8 cellular contexts compared by ENCODE assay signal in the genomic region with DNA sequence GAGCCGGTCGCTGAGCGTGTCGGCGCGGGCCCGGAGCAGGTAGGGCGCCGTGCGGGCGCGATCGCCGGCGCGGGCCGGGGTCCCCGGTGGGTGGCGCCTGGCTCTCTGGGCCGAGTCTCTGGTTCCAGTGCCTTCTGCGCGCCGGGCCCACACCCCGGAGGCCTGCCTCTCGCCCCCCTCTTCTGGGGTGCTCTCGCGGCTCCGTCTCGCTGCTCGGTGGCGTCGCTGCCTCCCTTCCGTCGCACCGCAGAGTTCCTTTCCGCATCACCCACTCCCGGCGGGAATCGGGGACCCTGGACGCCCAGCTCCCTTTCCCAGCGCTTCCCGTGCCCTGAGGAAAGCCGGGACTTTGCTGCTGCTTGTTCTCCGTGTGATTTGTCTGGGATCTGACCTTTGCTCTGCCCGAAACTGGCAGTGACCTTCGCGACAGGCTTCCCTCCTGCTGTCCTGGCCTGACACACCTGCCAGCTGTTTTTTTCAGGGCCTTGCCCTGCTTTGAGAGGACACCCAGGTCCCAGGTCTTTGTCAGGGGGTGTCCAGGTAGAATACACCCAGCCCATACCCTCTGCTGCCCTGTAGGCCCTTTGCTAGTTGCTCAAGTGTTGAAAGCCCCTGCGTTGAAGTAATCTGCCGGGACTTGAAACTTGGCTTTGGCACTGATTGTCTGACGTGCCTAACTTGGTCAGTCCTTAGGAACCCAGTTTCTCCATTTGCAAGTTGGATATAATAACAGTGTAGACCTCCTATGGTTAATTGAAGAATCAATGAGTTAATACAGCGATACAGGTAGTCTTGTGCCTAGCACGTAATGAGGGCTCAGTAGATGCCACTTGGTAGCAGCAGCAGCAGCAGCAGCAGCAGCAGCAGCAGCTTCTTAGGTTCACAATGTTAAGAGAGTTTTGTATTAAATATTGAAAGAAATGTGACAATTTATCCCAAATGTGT. TPM values are rescaled to one million over a fixed set of nuclear protein-coding genes. Genes with fewer than 3 reads are reported as not detected.
DNase-seq lines count a peak whose midpoint lies in the region; ATAC-seq and TF ChIP-seq lines count a peak whose summit lies in the region.

No MANE protein-coding gene starts in this region.

- POLR2A ChIA-PET in CD8-positive, alpha-beta T cell (lab: Charles Lee) = interaction anchor here (0.7 to 1.4 kb wide), 4 partner anchors 10 to 229 kb away, joined by 3 to 7 read pairs (median 5); no protein-coding TSS in a partner anchor
- POLR2A ChIA-PET in T-cell (lab: Charles Lee) = no interaction called here

- no peaks in the 10 kb centered on the region for H3K36me3 ChIP-seq in CD8-positive, alpha-beta T cell (ENCODE audit: insufficient read depth, low read length)

- peak; percentile 45 for ATAC-seq in CD8-positive, alpha-beta T cell
- ATAC-seq in GM19397 (IDR thresholded peaks at IDR 0.05; ENCODE audit: unreplicated experiment) (peak; percentile 42), HG03520 (IDR thresholded peaks at IDR 0.05; ENCODE audit: unreplicated experiment) (peak; percentile 32), T-cell (replicated peaks in 1 of 4) (peak; percentile 46 to 62 (median 58))

- no peak for TF ChIP-seq CTCF in CD8-positive, alpha-beta T cell (IDR thresholded peaks at IDR 0.05)

- no peaks in the 10 kb centered on the region for H3K9me3 ChIP-seq in CD8-positive, alpha-beta T cell (ENCODE audit: low read length)

- CTCF ChIA-PET in CD8-positive, alpha-beta T cell (lab: Charles Lee) = interaction anchor here (0.6 to 12.6 kb wide), 9 partner anchors 9 to 991 kb away, joined by 3 to 200 read pairs (median 4); no protein-coding TSS in a partner anchor
- CTCF ChIA-PET in T-cell (lab: Charles Lee) = interaction anchor here (0.5 to 7.6 kb wide), 9 partner anchors 8 to 265 kb away, joined by 3 to 119 read pairs (median 3); no protein-coding TSS in a partner anchor

- H3K27ac ChIP-seq in CD8-positive, alpha-beta T cell (ENCODE audit: low read depth, low read length) = peak overlapping the region; percentile 72

- no peaks in the 10 kb centered on the region for H3K27me3 Mint-ChIP-seq in CD8-positive, alpha-beta T cell (ENCODE audit: low read depth)
- no peaks in the 10 kb centered on the region for H3K27me3 Mint-ChIP-seq in T-cell

- peak overlapping the region; percentile 97 for H3K27ac Mint-ChIP-seq in CD8-positive, alpha-beta T cell
- H3K27ac Mint-ChIP-seq in T-cell = peak overlapping the region; percentile 96 to 97

- intact Hi-C loops in CD8-positive, alpha-beta T cell (cut with DNase I, micrococcal nuclease) = loop anchor here (1.0 to 10.0 kb wide), 4 partner anchors 134 to 1644 kb away; partner anchors contain the start of genes NKAPD1 (in 1 of the 2), PIH1D2 (in 1 of the 2) and RDX (in 1 of the 2)

- no peaks in the 10 kb centered on the region for H3K27me3 ChIP-seq in CD8-positive, alpha-beta T cell (ENCODE audit: insufficient read depth, low read length)

- H3K36me3 Mint-ChIP-seq in CD8-positive, alpha-beta T cell = peaks cover 7% of the 10 kb centered on the region
- no peaks in the 10 kb centered on the region for H3K36me3 Mint-ChIP-seq in T-cell

- peaks cover 48% of the 10 kb centered on the region for H3K4me1 Mint-ChIP-seq in CD8-positive, alpha-beta T cell (ENCODE audit: low read depth)
- peaks cover 49 to 53% (median 50%) of the 10 kb centered on the region in 3 donors for H3K4me1 Mint-ChIP-seq in T-cell

- peaks cover 37% of the 10 kb centered on the region for H3K4me1 ChIP-seq in CD8-positive, alpha-beta T cell (ENCODE audit: insufficient read depth, low read length)

- H3K4me3 Mint-ChIP-seq in CD8-positive, alpha-beta T cell = peak overlapping the region; percentile 97
- H3K4me3 Mint-ChIP-seq in T-cell = peak overlapping the region; percentile 97 to 100 (median 98)

- H3K9me3 Mint-ChIP-seq in CD8-positive, alpha-beta T cell = no peaks in the 10 kb centered on the region
- no peaks in the 10 kb centered on the region for H3K9me3 Mint-ChIP-seq in T-cell

- DNase-seq in CD8-positive, alpha-beta T cell = peak in 5 of 7 experiments; percentile 26 to 54 (median 49)
- DNase-seq in T-cell (peak in 27 of 34 experiments; percentile 4 to 53 (median 29)), kidney glomerular epithelial cell (lab: John Stamatoyannopoulos, UW) (peak; percentile 46), HuH-7.5 (ENCODE audit: low spot score) (no peak)
- peak; percentile 22 for DNase-seq in central memory CD4-positive, alpha-beta T cell
- peak; percentile 6 for DNase-seq in stimulated activated CD8-positive, alpha-beta memory T cell treated with anti-CD3 and anti-CD28 coated beads, Interleukin-7, amount 100 ng/mL, for 24 hours (ENCODE audit: low read depth)

- peak overlapping the region; percentile 82 for H3K4me3 ChIP-seq in CD8-positive, alpha-beta T cell (ENCODE audit: low read depth, low read length)

RNA-seq across cellular contexts. Expression of gene FDX1, which starts 0.8 kb away (rescaled TPM):
- 10 to 100 TPM; 11.7 to 12.5 TPM for total RNA-seq in CD8-positive, alpha-beta T cell
- 10 to 100 TPM in 4 of 5 donors, 1 to 10 TPM in 1; 9.1 to 12.5 (median 10.1) TPM for total RNA-seq in T-cell
